In the genomic region with DNA sequence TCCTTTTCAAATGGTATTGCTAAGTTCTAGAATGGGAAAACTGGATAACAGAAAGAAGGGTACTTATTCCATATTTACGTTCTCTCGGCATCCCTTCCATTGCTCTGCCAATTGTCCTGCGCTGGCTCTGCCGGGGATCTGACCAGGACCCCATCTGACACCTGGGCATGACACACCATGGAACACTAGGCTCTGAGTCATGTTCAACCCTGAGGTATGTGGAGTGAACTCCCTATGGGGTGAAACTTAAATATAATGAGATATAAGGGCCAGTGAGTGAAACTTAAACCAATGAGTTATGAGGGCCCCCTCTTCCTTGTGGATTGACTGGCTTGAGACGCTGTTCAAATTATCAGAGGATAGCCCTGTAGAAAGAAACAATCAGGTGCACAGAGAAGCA, we compare ENCODE assay signal across 20 cellular contexts. TPM values are rescaled to one million over a fixed set of nuclear protein-coding genes. Genes with fewer than 3 reads are reported as not detected.
DNase-seq lines count a peak whose midpoint lies in the region; FAIRE-seq and TF ChIP-seq lines count a peak whose summit lies in the region.
"Had no signal": no experiment of that assay in that cellular context is flagged by ENCODE, and none has a peak within 500 bp of the region (broad histone marks: within the 10 kb centered on the region; RNA-seq: fewer than 3 reads in every experiment).

No MANE protein-coding gene starts in this region.

- H3K79me2 ChIP-seq in H9 (ENCODE audit: insufficient read depth, low read length): no peaks in the 10 kb centered on the region

- H3K27ac ChIP-seq in H9 (ENCODE audit: insufficient read length, low read depth, low read length): no peak overlapping the region
- H3K27ac ChIP-seq: HL-60, PC-9, SK-N-MC had no signal

- no peak overlapping the region for H2BK12ac ChIP-seq in H9 (ENCODE audit: insufficient read length, low read depth, low read length)

- no peak overlapping the region for H3K56ac ChIP-seq in H9 (ENCODE audit: insufficient read length, low read depth, low read length)

- H2BK5ac ChIP-seq in H9 (ENCODE audit: insufficient read length, low read length): no peak overlapping the region

- no peak overlapping the region for H2AFZ ChIP-seq in H9 (ENCODE audit: low read length)
- H2AFZ ChIP-seq: PC-9 had no signal

- H3K36me3 ChIP-seq in bronchial epithelial cell (ENCODE audit: control insufficient read depth, insufficient read depth, low read length): no peaks in the 10 kb centered on the region

- H3K27ac Mint-ChIP-seq in H9: no peak overlapping the region
- H3K27ac Mint-ChIP-seq: B cell; CD4-positive, alpha-beta T cell; T-cell had no signal

- H2BK15ac ChIP-seq in H9 (ENCODE audit: low read depth, low read length): no peak overlapping the region

- no peak overlapping the region for H4K8ac ChIP-seq in H9 (replicated peaks; ENCODE audit: insufficient read length, low read depth, low read length)

- WGBS in H9 (ENCODE audit: extremely low coverage, insufficient read length, low lambda C conversion rate): no CpG with 5 or more reads among the region's 5 CpGs

- no peak overlapping the region for H3K4me3 ChIP-seq in bronchial epithelial cell (ENCODE audit: low read depth, low read length)
- H3K4me3 ChIP-seq: GM12878, PC-9, SK-N-MC had no signal

- DNase-seq in H9 (no peak), M059J (ENCODE audit: low read depth) (peak; percentile 15), bronchial epithelial cell (ENCODE audit: low read depth) (peak; percentile 61), renal cortical epithelial cell (ENCODE audit: low read depth) (peak; percentile 27), HuH-7.5 (ENCODE audit: low spot score) (no peak), NK-92 (lab: John Stamatoyannopoulos, UW; ENCODE audit: unreplicated experiment) (no peak)
- DNase-seq in activated CD4-positive, CD25-positive, alpha-beta regulatory T cell treated with anti-CD3 and anti-CD28 coated beads, Interleukin-2, amount 50 U/mL, for 72 hours: no peak
- DNase-seq: Calu3; CD4-positive, alpha-beta T cell; KBM-7; NCI-H1092 treated with DMSO at 0.1 percent for 48 hours; NCI-H1694; NCI-H748 treated with DMSO at 0.1 percent for 48 hours; PC-9; T-cell had no signal

- no peaks in the 10 kb centered on the region for H3K4me1 Mint-ChIP-seq in H9
- H3K4me1 Mint-ChIP-seq: B cell, T-cell had no signal

- H3K4me1 ChIP-seq in H9 (ENCODE audit: insufficient read depth, low read length): no peaks in the 10 kb centered on the region

- no peak for TF ChIP-seq CTCF in H9 (conservative IDR thresholded peaks at IDR 0.05)
- no peak for TF ChIP-seq CTCF in bronchial epithelial cell (IDR thresholded peaks at IDR 0.05; ENCODE audit: insufficient read depth, low read length, severe bottlenecking)

- no peak overlapping the region for H3K4me2 ChIP-seq in H9 (ENCODE audit: insufficient read depth, insufficient read length, low read length)
- H3K4me2 ChIP-seq: PC-9 had no signal

- H3K4ac ChIP-seq in H9 (ENCODE audit: low read depth, low read length): no peak overlapping the region

- no peak overlapping the region for H3K9ac ChIP-seq in H9 (ENCODE audit: extremely low read depth, insufficient read length, low read length)

- H3K14ac ChIP-seq in H9 (ENCODE audit: insufficient read depth, low read length): no peak overlapping the region

- no peak for FAIRE-seq in bronchial epithelial cell (lab: Jason Lieb, UNC)
- FAIRE-seq: G401.6 had no signal

- no peak overlapping the region for H4K5ac ChIP-seq in H9 (ENCODE audit: insufficient read length, low read depth, low read length)

- no peak overlapping the region for H2BK20ac ChIP-seq in H9 (ENCODE audit: low read depth, low read length, poor library complexity, severe bottlenecking)

- no peak overlapping the region for H2AK5ac ChIP-seq in H9 (ENCODE audit: insufficient read length, low read length)

- no peaks in the 10 kb centered on the region for H3K9me3 ChIP-seq in H9 (ENCODE audit: control insufficient read depth, low read depth, low read length)

- no peaks in the 10 kb centered on the region for H3K9me3 Mint-ChIP-seq in H9
- H3K9me3 Mint-ChIP-seq: CD4-positive, alpha-beta T cell; T-cell had no signal

- H3K36me3 Mint-ChIP-seq in H9 (ENCODE audit: insufficient read depth in 1 of 3, low read depth in 3 of 3): no peaks in the 10 kb centered on the region
- H3K36me3 Mint-ChIP-seq: T-cell had no signal

- no peaks in the 10 kb centered on the region for H4K20me1 ChIP-seq in H9 (ENCODE audit: control insufficient read depth, insufficient read depth, insufficient read length)

- no peak overlapping the region for H4K91ac ChIP-seq in H9 (ENCODE audit: insufficient read length, low read depth, low read length)

- no peak overlapping the region for H3K23ac ChIP-seq in H9 (ENCODE audit: insufficient read length, low read depth, low read length)

- no peak overlapping the region for H3K18ac ChIP-seq in H9 (ENCODE audit: insufficient read length, low read depth, low read length)

- H3K27me3 ChIP-seq in H9 (ENCODE audit: insufficient read depth, low read length) (no peaks in the 10 kb centered on the region), bronchial epithelial cell (ENCODE audit: control insufficient read depth, insufficient read depth, low read length) (no peaks in the 10 kb centered on the region)

- H2BK120ac ChIP-seq in H9 (ENCODE audit: low read depth, low read length, poor library complexity, severe bottlenecking): peak overlapping the region; percentile 9

- H3K27me3 Mint-ChIP-seq in H9 (ENCODE audit: low read depth): no peaks in the 10 kb centered on the region; the same call in 1 of the 2 replicates
- H3K27me3 Mint-ChIP-seq: B cell had no signal

- H3K23me2 ChIP-seq in H9 (ENCODE audit: insufficient read length, low read depth, low read length, poor library complexity, severe bottlenecking): no peaks in the 10 kb centered on the region

- no peak overlapping the region for H3T11ph ChIP-seq in H9 (ENCODE audit: low read length)

- H3K4me3 Mint-ChIP-seq in H9: no peak overlapping the region
- H3K4me3 Mint-ChIP-seq: B cell; CD4-positive, alpha-beta T cell; T-cell had no signal

- H3K79me1 ChIP-seq in H9 (ENCODE audit: insufficient read depth, low read depth, low read length, poor library complexity, severe bottlenecking): no peaks in the 10 kb centered on the region

RNA-seq across cellular contexts. Expression of gene ZEB1, which starts 55.1 kb away (rescaled TPM):
- total RNA-seq in H9 (2021): 0.11 and 0.39 TPM in 2 replicates
- total RNA-seq in M059J (2014; rRNA removed; shearing (Covaris generic)): 14.4 and 17.6 TPM in 2 replicates
- total RNA-seq in bronchial epithelial cell: 2.6 and 3.3 TPM in 2 replicates
- total RNA-seq in renal cortical epithelial cell: 26.6 and 84.1 TPM in 2 replicates

Comparison
In these comparisons a context has a peak if more than half of its experiments do, and no peak if none do; other contexts are left out.
1. DNase-seq: peak in M059J (single experiment), bronchial epithelial cell (single experiment) and renal cortical epithelial cell (single experiment); none in H9 (single experiment), HuH-7.5 (single experiment), NK-92 (single experiment) and activated CD4-positive, CD25-positive, alpha-beta regulatory T cell treated with anti-CD3 and anti-CD28 coated beads, Interleukin-2, amount 50 U/mL, for 72 hours (single experiment).